Comparison of ENCODE assay signal across 11 cellular contexts in the genomic region with DNA sequence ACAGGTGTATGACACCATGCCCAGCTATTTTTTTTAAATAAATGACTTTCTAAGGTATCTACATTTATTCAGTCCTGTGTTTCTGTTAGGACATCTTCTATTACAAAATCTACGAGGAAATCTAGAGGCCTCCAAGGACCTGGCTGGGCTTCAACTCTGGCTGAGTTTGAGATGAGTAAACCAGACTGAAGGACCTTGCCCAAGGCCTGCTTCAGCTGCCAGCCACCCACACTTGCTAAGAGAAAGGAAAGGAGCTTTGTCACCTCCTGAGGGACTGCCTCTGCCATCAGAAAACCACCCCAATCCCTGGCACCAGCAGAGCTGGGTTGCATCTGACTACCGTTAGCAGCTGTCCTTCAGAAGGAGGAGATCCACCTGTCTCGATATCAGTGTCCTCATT. TPM values are rescaled to one million over a fixed set of nuclear protein-coding genes. Genes with fewer than 3 reads are reported as not detected.
DNase-seq lines count a peak whose midpoint lies in the region; ATAC-seq, FAIRE-seq and TF ChIP-seq lines count a peak whose summit lies in the region.
"Had no signal": no experiment of that assay in that cellular context is flagged by ENCODE, and none has a peak within 500 bp of the region (broad histone marks: within the 10 kb centered on the region; RNA-seq: fewer than 3 reads in every experiment).

No MANE protein-coding gene starts in this region.

- intact Hi-C loops in Caco-2 (cut with micrococcal nuclease; ENCODE audit: unreplicated experiment) (loop anchor here (5.0 kb wide), 1 partner anchor 49 kb away; the partner anchor contains the start of gene TMEM98), adrenal gland (cut with DNase I) (no loop called here)

- CTCF ChIA-PET in Caco-2 (lab: Charles Lee) (interaction anchor here (1.1 to 3.8 kb wide), 7 partner anchors 32 to 392 kb away, joined by 3 to 80 read pairs (median 9); partner anchors contain the start of gene CDK5R1), RWPE1 (lab: Yijun Ruan, JAX) (interaction anchor here (1.1 to 3.9 kb wide), 3 partner anchors 18 to 96 kb away, joined by 4 to 48 read pairs (median 4); no protein-coding TSS in a partner anchor)

- H3K4me1 ChIP-seq in Caco-2 (peaks cover 20% of the 10 kb centered on the region), adrenal gland (replicated peaks in 1 of 2) (peaks cover 14 to 18% of the 10 kb centered on the region in 2 donors), right atrium auricular region (peaks cover 0 to 13% of the 10 kb centered on the region in 2 donors), small intestine (ENCODE audit: control insufficient read depth in 2 of 2, insufficient read depth in 1 of 2, low read depth in 1 of 2, low read length in 1 of 2) (peaks cover 3 to 4% of the 10 kb centered on the region in 2 donors)

- TF ChIP-seq CTCF in Caco-2 (IDR thresholded peaks at IDR 0.05; ENCODE audit: insufficient read depth in 1 of 2, low read depth in 1 of 2, low read length in 1 of 2, severe bottlenecking in 1 of 2, unreplicated experiment in 1 of 2) = no peak
- TF ChIP-seq CTCF in adrenal gland (IDR thresholded peaks at IDR 0.05) = no peak
- no peak for TF ChIP-seq CTCF in right atrium auricular region (IDR thresholded peaks at IDR 0.05)
- TF ChIP-seq CTCF in RWPE1 (conservative IDR thresholded peaks at IDR 0.05; ENCODE audit: low read depth) = no peak

- H3K27ac ChIP-seq in adrenal gland (peak overlapping the region in 3 of 5 donors; percentile 45 to 78 (median 51)), right atrium auricular region (no peak overlapping the region), small intestine (ENCODE audit: low read depth in 1 of 2, low read length in 1 of 2) (peak overlapping the region; percentile 0 to 47), RWPE1 (no peak overlapping the region)

- H3K36me3 Mint-ChIP-seq in Caco-2 (ENCODE audit: insufficient read depth, unreplicated experiment) = peaks cover 21% of the 10 kb centered on the region
- H3K36me3 Mint-ChIP-seq in stimulated activated naive B cell treated with anti-CD40 and anti-IgM and Interleukin-4, amounts not matched to agents 10 μg/mL and 1 μg/mL and 100 μg/mL, for 72 hours = peaks cover 2 to 5% of the 10 kb centered on the region in 2 donors

- ATAC-seq in stimulated activated naive B cell treated with anti-CD40 and anti-IgM and Interleukin-4, amounts not matched to agents 10 μg/mL and 1 μg/mL and 100 μg/mL, for 72 hours (replicated peaks) = no peak

- TF ChIP-seq POLR2A in adrenal gland (IDR thresholded peaks at IDR 0.05) = no peak

- no peaks in the 10 kb centered on the region for H3K9me3 Mint-ChIP-seq in Caco-2 (ENCODE audit: unreplicated experiment)
- no peaks in the 10 kb centered on the region for H3K9me3 Mint-ChIP-seq in stimulated activated naive B cell treated with anti-CD40 and anti-IgM and Interleukin-4, amounts not matched to agents 10 μg/mL and 1 μg/mL and 100 μg/mL, for 72 hours
- H3K9me3 Mint-ChIP-seq: endodermal cell had no signal

- H3K27me3 ChIP-seq in Caco-2 (replicated peaks; ENCODE audit: control insufficient read depth, insufficient read depth, low read length) = no peaks in the 10 kb centered on the region
- H3K27me3 ChIP-seq in adrenal gland = no peaks in the 10 kb centered on the region
- no peaks in the 10 kb centered on the region for H3K27me3 ChIP-seq in right atrium auricular region
- no peaks in the 10 kb centered on the region for H3K27me3 ChIP-seq in small intestine (ENCODE audit: control insufficient read depth in 2 of 2, insufficient read depth in 2 of 2, low read length in 2 of 2)

- no peak for FAIRE-seq in small intestine (lab: Jason Lieb, UNC)
- FAIRE-seq: H1 had no signal

- no peak overlapping the region for H3K4me3 ChIP-seq in Caco-2 (ENCODE audit: low read depth, low read length)
- no peak overlapping the region for H3K4me3 ChIP-seq in adrenal gland
- no peak overlapping the region for H3K4me3 ChIP-seq in right atrium auricular region
- H3K4me3 ChIP-seq in small intestine (ENCODE audit: low read depth in 1 of 2, low read length in 2 of 2) = no peak overlapping the region

- no peak for DNase-seq in Caco-2
- DNase-seq in adrenal gland = peak; percentile 73 to 92 (median 90)
- DNase-seq in right atrium auricular region (ENCODE audit: low spot score) = peak; percentile 69
- peak; percentile 68 for DNase-seq in small intestine
- DNase-seq in activated CD8-positive, alpha-beta memory T cell treated with anti-CD3 and anti-CD28 coated beads, Interleukin-2, amount 50 U/mL, for 4 hours = no peak
- DNase-seq in NCI-H1930 (lab: John Stamatoyannopoulos, UW) = no peak
- no peak for DNase-seq in stimulated activated naive B cell treated with anti-CD40 and anti-IgM and Interleukin-4, amounts not matched to agents 10 μg/mL and 1 μg/mL and 100 μg/mL, for 72 hours
- DNase-seq in RWPE1 (ENCODE audit: low spot score) = no peak
- DNase-seq: endodermal cell, NCI-H2081 treated with DMSO at 0.1 percent for 48 hours had no signal

- peak overlapping the region; percentile 94 for H3K4me3 Mint-ChIP-seq in Caco-2 (ENCODE audit: unreplicated experiment)
- H3K4me3 Mint-ChIP-seq in stimulated activated naive B cell treated with anti-CD40 and anti-IgM and Interleukin-4, amounts not matched to agents 10 μg/mL and 1 μg/mL and 100 μg/mL, for 72 hours = no peak overlapping the region

- H3K36me3 ChIP-seq in Caco-2 (ENCODE audit: control insufficient read depth, insufficient read depth, low read length) (0 out of 2 replicates have a peak, but pooled peaks cover 3% of the 10 kb centered on the region), adrenal gland (replicated peaks in 1 of 2) (no peaks in the 10 kb centered on the region), right atrium auricular region (no peaks in the 10 kb centered on the region), small intestine (ENCODE audit: control insufficient read depth in 2 of 2, insufficient read depth in 2 of 2, low read length in 2 of 2) (no peaks in the 10 kb centered on the region)

- 39 to 52% (median 47%) methylated on average over 3 of the region's 3 CpGs for WGBS in adrenal gland, 4 donors
- 43 to 69% (median 68%) methylated on average over 3 of the region's 3 CpGs for WGBS in small intestine, 3 donors

- no peaks in the 10 kb centered on the region for H3K27me3 Mint-ChIP-seq in Caco-2 (ENCODE audit: insufficient read depth, unreplicated experiment)
- H3K27me3 Mint-ChIP-seq in stimulated activated naive B cell treated with anti-CD40 and anti-IgM and Interleukin-4, amounts not matched to agents 10 μg/mL and 1 μg/mL and 100 μg/mL, for 72 hours = peaks cover 11 to 15% of the 10 kb centered on the region in 2 donors

- no peak overlapping the region for H3K27ac Mint-ChIP-seq in Caco-2 (ENCODE audit: unreplicated experiment)
- no peak overlapping the region for H3K27ac Mint-ChIP-seq in stimulated activated naive B cell treated with anti-CD40 and anti-IgM and Interleukin-4, amounts not matched to agents 10 μg/mL and 1 μg/mL and 100 μg/mL, for 72 hours
- H3K27ac Mint-ChIP-seq: endodermal cell had no signal

- H3K4me1 Mint-ChIP-seq in Caco-2 (ENCODE audit: low read depth, unreplicated experiment) = peaks cover 19% of the 10 kb centered on the region
- H3K4me1 Mint-ChIP-seq in stimulated activated naive B cell treated with anti-CD40 and anti-IgM and Interleukin-4, amounts not matched to agents 10 μg/mL and 1 μg/mL and 100 μg/mL, for 72 hours = peaks cover 7 to 23% of the 10 kb centered on the region in 2 donors

- H3K9me3 ChIP-seq in Caco-2 = no peaks in the 10 kb centered on the region
- no peaks in the 10 kb centered on the region for H3K9me3 ChIP-seq in adrenal gland (replicated peaks in 1 of 3)
- no peaks in the 10 kb centered on the region for H3K9me3 ChIP-seq in right atrium auricular region
- no peaks in the 10 kb centered on the region for H3K9me3 ChIP-seq in small intestine (ENCODE audit: control insufficient read depth, low read depth)

- no TSS peak for BruUV-seq in Caco-2 (replicated peaks; lab: Mats Ljungman, UMichigan)

- POLR2A ChIA-PET in Caco-2 (lab: Charles Lee) (interaction anchor here (1.1 kb wide), 1 partner anchor 8 kb away, joined by 3 read pairs; no protein-coding TSS in a partner anchor), RWPE1 (lab: Yijun Ruan, JAX; ENCODE audit: low non-redundant PET) (no interaction called here)

RNA-seq across cellular contexts. Expression of gene MYO1D, which starts 1.3 kb away (rescaled TPM):
- total RNA-seq in Caco-2 (2022) (193 and 206 TPM in 2 replicates), adrenal gland (100 to 1,000 TPM in 1 of 8 donors, 10 to 100 TPM in 7; 41.6 to 103 (median 70.6) TPM), right atrium auricular region (10 to 100 TPM; 21.9 to 25.1 TPM)
- polyA plus RNA-seq in adrenal gland (10 to 100 TPM; 13.6 to 55.5 (median 45.1) TPM), small intestine (10 to 100 TPM; 62.9 to 75.6 (median 71.6) TPM)

RNA-seq across cellular contexts. Expression of gene TMEM98, which starts 49.7 kb away (rescaled TPM):
- 189 and 229 TPM in 2 replicates for total RNA-seq in Caco-2 (2022)
- 100 to 1,000 TPM in 3 of 8 donors, 10 to 100 TPM in 5; 31.0 to 167 (median 87.7) TPM for total RNA-seq in adrenal gland
- 10 to 100 TPM; 19.5 to 37.2 (median 30.5) TPM for polyA plus RNA-seq in adrenal gland
- total RNA-seq in right atrium auricular region = 100 to 1,000 TPM in 1 of 2 donors, 10 to 100 TPM in 1; 43.0 to 117 TPM
- polyA plus RNA-seq in small intestine = 10 to 100 TPM; 52.8 to 88.7 (median 68.4) TPM

Comparison
In these comparisons a context has a peak if more than half of its experiments do, and no peak if none do; other contexts are left out.
1. DNase-seq: peak in adrenal gland (7 of 7), right atrium auricular region (single experiment) and small intestine (single experiment); none in Caco-2 (0 of 2), activated CD8-positive, alpha-beta memory T cell treated with anti-CD3 and anti-CD28 coated beads, Interleukin-2, amount 50 U/mL, for 4 hours (single experiment), NCI-H1930 (0 of 2), stimulated activated naive B cell treated with anti-CD40 and anti-IgM and Interleukin-4, amounts not matched to agents 10 μg/mL and 1 μg/mL and 100 μg/mL, for 72 hours (single experiment) and RWPE1 (single experiment).
2. H3K27ac ChIP-seq: peak in adrenal gland (3 of 5) and small intestine (2 of 2); none in right atrium auricular region (0 of 2) and RWPE1 (single experiment).